In genomic region chr3:128127236-128127635, GRCh38 we compare ENCODE assay signal across 21 cellular contexts. TPM values are rescaled to one million over a fixed set of nuclear protein-coding genes. Genes with fewer than 3 reads are reported as not detected.
DNase-seq lines count a peak whose midpoint lies in the region; ATAC-seq and TF ChIP-seq lines count a peak whose summit lies in the region.
"Had no signal": no experiment of that assay in that cellular context is flagged by ENCODE, and none has a peak within 500 bp of the region (broad histone marks: within the 10 kb centered on the region; RNA-seq: fewer than 3 reads in every experiment).

No MANE protein-coding gene starts in this region.

- peaks cover 19% of the 10 kb centered on the region for H3K4me1 ChIP-seq in CD8-positive, alpha-beta memory T cell (ENCODE audit: insufficient read depth, low read length)
- peaks cover 0 to 16% (median 11%) of the 10 kb centered on the region in 9 donors for H3K4me1 ChIP-seq in heart right ventricle
- peaks cover 9% of the 10 kb centered on the region in 2 donors for H3K4me1 ChIP-seq in thyroid gland

- H3K4me3 ChIP-seq in CD8-positive, alpha-beta memory T cell (ENCODE audit: low read length) = no peak overlapping the region
- no peak overlapping the region for H3K4me3 ChIP-seq in heart right ventricle
- H3K4me3 ChIP-seq in thyroid gland (replicated peaks in 1 of 3) = no peak overlapping the region
- H3K4me3 ChIP-seq: GM12878, Peyer's patch had no signal

- CTCF ChIA-PET in CD4-positive, alpha-beta T cell (lab: Charles Lee) = no interaction called here
- CTCF ChIA-PET in CD8-positive, alpha-beta memory T cell (lab: Charles Lee) = no interaction called here

- TF ChIP-seq CTCF in CD4-positive, alpha-beta T cell (IDR thresholded peaks at IDR 0.05) = no peak
- TF ChIP-seq CTCF in heart right ventricle (IDR thresholded peaks at IDR 0.05) = no peak
- no peak for TF ChIP-seq CTCF in thyroid gland (IDR thresholded peaks at IDR 0.05)

- H3K4me1 Mint-ChIP-seq in CD4-positive, alpha-beta T cell (ENCODE audit: low read depth) = peaks cover 21% of the 10 kb centered on the region
- H3K4me1 Mint-ChIP-seq in CD8-positive, alpha-beta memory T cell = peaks cover 17 to 24% (median 23%) of the 10 kb centered on the region in 3 donors
- H3K4me1 Mint-ChIP-seq in activated T-helper 17 cell treated with anti-CD3 and anti-CD28 coated beads, Interleukin-2, amount 50 U/mL, for 72 hours = peaks cover 10% of the 10 kb centered on the region
- H3K4me1 Mint-ChIP-seq in memory B cell = peaks cover 12% of the 10 kb centered on the region

- DNase-seq in CD4-positive, alpha-beta T cell = no peak
- DNase-seq in CD8-positive, alpha-beta memory T cell = no peak
- DNase-seq in memory B cell (ENCODE audit: low spot score in 2 of 2) = no peak
- DNase-seq in heart right ventricle = no peak
- no peak for DNase-seq in RPMI8226
- no peak for DNase-seq in thyroid gland
- DNase-seq: DMS79, H9, HFFc6, IMR-90, MV-4-11, NCI-H1694 treated with DMSO at 0.1 percent for 48 hours, NCI-H2081 treated with DMSO at 0.1 percent for 48 hours, NCI-H2171 treated with DMSO at 0.1 percent for 48 hours, NCI-H524 treated with DMSO at 0.1 percent for 48 hours, NCI-H82, Peyer's patch had no signal

- H3K27ac ChIP-seq in CD4-positive, alpha-beta T cell (ENCODE audit: low read depth, low read length) = no peak overlapping the region
- no peak overlapping the region for H3K27ac ChIP-seq in CD8-positive, alpha-beta memory T cell (ENCODE audit: low read depth, low read length)
- H3K27ac ChIP-seq in heart right ventricle (no peak overlapping the region), thyroid gland (no peak overlapping the region)
- H3K27ac ChIP-seq: Peyer's patch had no signal

- intact Hi-C loops in CD4-positive, alpha-beta T cell (cut with DNase I, micrococcal nuclease) = loop anchor here in 1 of 2 experiments (10.0 kb wide), 2 partner anchors 452 to 532 kb away; partner anchors contain the start of genes ABTB1, MCM2 and TPRA1
- intact Hi-C loops in heart right ventricle (cut with DNase I) = no loop called here
- intact Hi-C loops in thyroid gland (cut with DNase I) = no loop called here

- 68 to 69% methylated on average over 2 of the region's 2 CpGs for WGBS in heart right ventricle, 2 donors
- WGBS in thyroid gland, 2 donors = 51 to 58% methylated on average over 2 of the region's 2 CpGs

- peaks cover 5% of the 10 kb centered on the region for H3K36me3 Mint-ChIP-seq in CD4-positive, alpha-beta T cell (ENCODE audit: low read depth)
- H3K36me3 Mint-ChIP-seq in CD8-positive, alpha-beta memory T cell = peaks cover 0 to 4% (median 0%) of the 10 kb centered on the region in 3 donors
- H3K36me3 Mint-ChIP-seq in activated T-helper 17 cell treated with anti-CD3 and anti-CD28 coated beads, Interleukin-2, amount 50 U/mL, for 72 hours (ENCODE audit: low read depth) = peaks cover 10% of the 10 kb centered on the region
- H3K36me3 Mint-ChIP-seq in memory B cell = peaks cover 3% of the 10 kb centered on the region

- H3K27me3 ChIP-seq in CD4-positive, alpha-beta T cell (ENCODE audit: control insufficient read depth, insufficient read depth, low read length) = no peaks in the 10 kb centered on the region
- no peaks in the 10 kb centered on the region for H3K27me3 ChIP-seq in CD8-positive, alpha-beta memory T cell (ENCODE audit: insufficient read depth, low read length, poor library complexity, severe bottlenecking)
- H3K27me3 ChIP-seq in heart right ventricle (no peaks in the 10 kb centered on the region), thyroid gland (no peaks in the 10 kb centered on the region)
- H3K27me3 ChIP-seq: Peyer's patch had no signal

- no peak for TF ChIP-seq POLR2A in thyroid gland (IDR thresholded peaks at IDR 0.05)

- POLR2A ChIA-PET in CD4-positive, alpha-beta T cell (lab: Charles Lee) = no interaction called here
- POLR2A ChIA-PET in CD8-positive, alpha-beta memory T cell (lab: Charles Lee) = no interaction called here

- H3K27me3 Mint-ChIP-seq in CD4-positive, alpha-beta T cell = no peaks in the 10 kb centered on the region
- no peaks in the 10 kb centered on the region for H3K27me3 Mint-ChIP-seq in CD8-positive, alpha-beta memory T cell
- no peaks in the 10 kb centered on the region for H3K27me3 Mint-ChIP-seq in activated T-helper 17 cell treated with anti-CD3 and anti-CD28 coated beads, Interleukin-2, amount 50 U/mL, for 72 hours
- H3K27me3 Mint-ChIP-seq in memory B cell = no peaks in the 10 kb centered on the region

- no peaks in the 10 kb centered on the region for H3K36me3 ChIP-seq in CD8-positive, alpha-beta memory T cell (ENCODE audit: insufficient read depth, low read length)
- H3K36me3 ChIP-seq in heart right ventricle (no peaks in the 10 kb centered on the region), thyroid gland (no peaks in the 10 kb centered on the region)
- H3K36me3 ChIP-seq: Peyer's patch had no signal

- ATAC-seq in CD4-positive, alpha-beta T cell (ENCODE audit: poor library complexity) = no peak
- no peak for ATAC-seq in activated T-helper 17 cell treated with anti-CD3 and anti-CD28 coated beads, Interleukin-2, amount 50 U/mL, for 72 hours (replicated peaks)
- ATAC-seq in memory B cell (ENCODE audit: low read depth) (no peak), heart right ventricle (no peak), HG02840 (IDR thresholded peaks at IDR 0.05; ENCODE audit: low FRiP score, unreplicated experiment) (no peak)
- ATAC-seq: GM12878, Right ventricle myocardium inferior had no signal

- H3K4me3 Mint-ChIP-seq in CD4-positive, alpha-beta T cell = no peak overlapping the region
- H3K4me3 Mint-ChIP-seq in CD8-positive, alpha-beta memory T cell = no peak overlapping the region
- H3K4me3 Mint-ChIP-seq in activated T-helper 17 cell treated with anti-CD3 and anti-CD28 coated beads, Interleukin-2, amount 50 U/mL, for 72 hours = no peak overlapping the region
- H3K4me3 Mint-ChIP-seq in memory B cell = no peak overlapping the region
- H3K4me3 Mint-ChIP-seq: H9, HFFc6 had no signal

- H3K27ac Mint-ChIP-seq in CD4-positive, alpha-beta T cell = peak overlapping the region; percentile 69
- peak overlapping the region in 6 of 8 donors; percentile 9 to 80 (median 46) for H3K27ac Mint-ChIP-seq in CD8-positive, alpha-beta memory T cell
- peak overlapping the region; percentile 3 for H3K27ac Mint-ChIP-seq in activated T-helper 17 cell treated with anti-CD3 and anti-CD28 coated beads, Interleukin-2, amount 50 U/mL, for 72 hours
- peak overlapping the region; percentile 9 for H3K27ac Mint-ChIP-seq in memory B cell
- H3K27ac Mint-ChIP-seq: HFFc6 had no signal

- H3K9me3 ChIP-seq in CD4-positive, alpha-beta T cell (ENCODE audit: control insufficient read depth, low read length) = no peaks in the 10 kb centered on the region
- no peaks in the 10 kb centered on the region for H3K9me3 ChIP-seq in CD8-positive, alpha-beta memory T cell (ENCODE audit: low read length)
- H3K9me3 ChIP-seq in heart right ventricle (peaks cover 0 to 4% (median 0%) of the 10 kb centered on the region in 11 donors), thyroid gland (no peaks in the 10 kb centered on the region)
- H3K9me3 ChIP-seq: Peyer's patch had no signal

- no peaks in the 10 kb centered on the region for H3K9me3 Mint-ChIP-seq in CD4-positive, alpha-beta T cell
- peaks cover 0 to 2% (median 0%) of the 10 kb centered on the region in 5 donors for H3K9me3 Mint-ChIP-seq in CD8-positive, alpha-beta memory T cell
- peaks cover 5% of the 10 kb centered on the region for H3K9me3 Mint-ChIP-seq in activated T-helper 17 cell treated with anti-CD3 and anti-CD28 coated beads, Interleukin-2, amount 50 U/mL, for 72 hours
- H3K9me3 Mint-ChIP-seq in memory B cell = peaks cover 3% of the 10 kb centered on the region
- H3K9me3 Mint-ChIP-seq: HFFc6 had no signal

RNA-seq across cellular contexts. Expression of gene RUVBL1, which starts 3.6 kb away (rescaled TPM):
- total RNA-seq in CD4-positive, alpha-beta T cell = 1 to 10 TPM; 5.6 to 7.7 TPM
- 100 to 1,000 TPM; 114 to 116 TPM for total RNA-seq in CD8-positive, alpha-beta memory T cell
- 69.2 TPM for polyA plus RNA-seq in CD8-positive, alpha-beta memory T cell
- 10 to 100 TPM; 37.6 to 95.2 TPM for total RNA-seq in activated T-helper 17 cell treated with anti-CD3 and anti-CD28 coated beads, Interleukin-2, amount 50 U/mL, for 72 hours
- total RNA-seq in heart right ventricle (10 to 100 TPM; 23.5 to 34.4 (median 25.6) TPM), thyroid gland (10 to 100 TPM; 23.4 to 44.1 (median 29.6) TPM)
- 10 to 100 TPM in 1 of 2 donors, 1 to 10 TPM in 1; 9.4 to 38.5 TPM for polyA plus RNA-seq in heart right ventricle

RNA-seq across cellular contexts. Expression of gene EEFSEC, which starts 26.0 kb away (rescaled TPM):
- 10 to 100 TPM; 13.1 to 13.9 TPM for total RNA-seq in CD4-positive, alpha-beta T cell
- 10 to 100 TPM; 20.4 to 21.8 TPM for total RNA-seq in CD8-positive, alpha-beta memory T cell
- polyA plus RNA-seq in CD8-positive, alpha-beta memory T cell = 28.6 TPM
- total RNA-seq in activated T-helper 17 cell treated with anti-CD3 and anti-CD28 coated beads, Interleukin-2, amount 50 U/mL, for 72 hours = 10 to 100 TPM; 10.5 to 12.8 TPM
- total RNA-seq in heart right ventricle (10 to 100 TPM; 16.5 to 29.5 (median 25.4) TPM), thyroid gland (10 to 100 TPM; 13.3 to 26.6 (median 21.7) TPM)
- 10 to 100 TPM; 16.7 to 18.1 TPM for polyA plus RNA-seq in heart right ventricle

Comparison
In these comparisons a context has a peak if more than half of its experiments do, and no peak if none do; other contexts are left out.
1. H3K27ac Mint-ChIP-seq: peak in every context shown above with its lines; median percentile 69 in CD4-positive, alpha-beta T cell; 46 in CD8-positive, alpha-beta memory T cell; 9 in memory B cell; 3 in activated T-helper 17 cell treated with anti-CD3 and anti-CD28 coated beads, Interleukin-2, amount 50 U/mL, for 72 hours.